23 cellular contexts compared by ENCODE assay signal in genomic region chr18:62001396-62001795, GRCh38.
DNase-seq lines count a peak whose midpoint lies in the region; ATAC-seq and TF ChIP-seq lines count a peak whose summit lies in the region.
"Had no signal": no experiment of that assay in that cellular context is flagged by ENCODE, and none has a peak within 500 bp of the region (broad histone marks: within the 10 kb centered on the region; RNA-seq: fewer than 3 reads in every experiment).

No MANE protein-coding gene starts in this region.

- ATAC-seq in WTC11: peak; percentile 91
- ATAC-seq in activated CD4-positive, CD25-positive, alpha-beta regulatory T cell treated with anti-CD3 and anti-CD28 coated beads, Interleukin-2, amount 50 U/mL, for 24 hours: no peak
- ATAC-seq in GM19351 (IDR thresholded peaks at IDR 0.05; ENCODE audit: unreplicated experiment): no peak
- ATAC-seq: A549 had no signal

- peaks cover 53% of the 10 kb centered on the region for H3K9me3 ChIP-seq in HUES48 (ENCODE audit: control insufficient read depth, insufficient read depth, low read length)
- H3K9me3 ChIP-seq: A549 had no signal

- H3K27me3 Mint-ChIP-seq in WTC11 (ENCODE audit: low read depth): peaks cover 10% of the 10 kb centered on the region
- H3K27me3 Mint-ChIP-seq: CD4-positive, alpha-beta T cell had no signal

- H3K4me1 ChIP-seq in HUES48 (ENCODE audit: control insufficient read depth, insufficient read depth, low read length): peaks cover 16% of the 10 kb centered on the region
- H3K4me1 ChIP-seq: A549 had no signal

- peaks cover 68% of the 10 kb centered on the region for H3K36me3 Mint-ChIP-seq in WTC11

- H3K27me3 ChIP-seq in HUES48 (ENCODE audit: control insufficient read depth, insufficient read depth, low read length): no peaks in the 10 kb centered on the region

- CTCF ChIA-PET in WTC11 (lab: Charles Lee): no interaction called here

- peak overlapping the region; percentile 11; the same call in 1 of the 2 replicates for H3K4me3 ChIP-seq in HUES48 (ENCODE audit: low read depth, low read length)
- H3K4me3 ChIP-seq: A549, SK-N-MC had no signal

- POLR2A ChIA-PET in WTC11 (lab: Charles Lee): interaction anchor here (0.6 kb wide), 1 partner anchor 44 kb away, joined by 3 read pairs; no protein-coding TSS in a partner anchor

- H3K27ac Mint-ChIP-seq in WTC11: peak overlapping the region; percentile 95
- H3K27ac Mint-ChIP-seq: CD4-positive, alpha-beta T cell had no signal

- no peaks in the 10 kb centered on the region for H3K36me3 ChIP-seq in HUES48 (ENCODE audit: control insufficient read depth, insufficient read depth, low read length)

- H3K9me3 Mint-ChIP-seq in WTC11: peaks cover 73% of the 10 kb centered on the region

- H3K27ac ChIP-seq in HUES48 (ENCODE audit: low read depth, low read length): peak overlapping the region; percentile 90
- H3K27ac ChIP-seq: A549; BLaER1 treated with 17β-estradiol and CSF1 and Interleukin-3, amounts not matched to agents 10 nM and 100 nM; RWPE1; SK-N-MC had no signal

- DNase-seq in WTC11 (ENCODE audit: low spot score) (peak; percentile 27), iPS DF 4.7 (ENCODE audit: extremely low read depth, low spot score) (peak; percentile 83), putamen (ENCODE audit: low spot score) (no peak), mucosa of gallbladder (ENCODE audit: low spot score) (no peak)
- DNase-seq: AML-193; CD4-positive, alpha-beta T cell; DMS53; GDM1; HCEC 1CT; NCI-H1048; NCI-H1417; NCI-H1694; NCI-H2029 treated with DMSO at 0.1 percent for 48 hours; NCI-H2227 treated with DMSO at 0.1 percent for 48 hours; NCI-H526 treated with DMSO at 0.1 percent for 48 hours; SHP77 had no signal

- no peak overlapping the region for H3K4me3 Mint-ChIP-seq in WTC11
- H3K4me3 Mint-ChIP-seq: CD4-positive, alpha-beta T cell had no signal

- H3K9ac ChIP-seq in HUES48 (ENCODE audit: low read depth, low read length): no peak overlapping the region; the same call in 1 of the 2 replicates
- H3K9ac ChIP-seq: BLaER1 treated with 17β-estradiol and CSF1 and Interleukin-3, amounts not matched to agents 10 nM and 100 nM had no signal

- H3K4me1 Mint-ChIP-seq in WTC11: peaks cover 41% of the 10 kb centered on the region

- no peak for TF ChIP-seq CTCF in WTC11 (IDR thresholded peaks at IDR 0.05)

TF ChIP-seq in WTC11, 78 proteins besides CTCF, POLR2A, EP300 and RAD21:
- no peak for TF ChIP-seq FOXK1 (CRISPR knock-in tag; IDR thresholded peaks at IDR 0.05)
- TF ChIP-seq, protein P1, sequence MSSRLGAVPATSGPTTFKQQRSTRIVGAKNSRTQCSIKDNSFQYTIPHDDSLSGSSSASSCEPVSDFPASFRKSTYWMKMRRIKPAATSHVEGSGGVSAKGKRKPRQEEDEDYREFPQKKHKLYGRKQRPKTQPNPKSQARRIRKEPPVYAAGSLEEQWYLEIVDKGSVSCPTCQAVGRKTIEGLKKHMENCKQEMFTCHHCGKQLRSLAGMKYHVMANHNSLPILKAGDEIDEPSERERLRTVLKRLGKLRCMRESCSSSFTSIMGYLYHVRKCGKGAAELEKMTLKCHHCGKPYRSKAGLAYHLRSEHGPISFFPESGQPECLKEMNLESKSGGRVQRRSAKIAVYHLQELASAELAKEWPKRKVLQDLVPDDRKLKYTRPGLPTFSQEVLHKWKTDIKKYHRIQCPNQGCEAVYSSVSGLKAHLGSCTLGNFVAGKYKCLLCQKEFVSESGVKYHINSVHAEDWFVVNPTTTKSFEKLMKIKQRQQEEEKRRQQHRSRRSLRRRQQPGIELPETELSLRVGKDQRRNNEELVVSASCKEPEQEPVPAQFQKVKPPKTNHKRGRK (CRISPR knock-in tag; IDR thresholded peaks at IDR 0.05; ENCODE audit: borderline replicate concordance): no peak
- TF ChIP-seq, protein P2, sequence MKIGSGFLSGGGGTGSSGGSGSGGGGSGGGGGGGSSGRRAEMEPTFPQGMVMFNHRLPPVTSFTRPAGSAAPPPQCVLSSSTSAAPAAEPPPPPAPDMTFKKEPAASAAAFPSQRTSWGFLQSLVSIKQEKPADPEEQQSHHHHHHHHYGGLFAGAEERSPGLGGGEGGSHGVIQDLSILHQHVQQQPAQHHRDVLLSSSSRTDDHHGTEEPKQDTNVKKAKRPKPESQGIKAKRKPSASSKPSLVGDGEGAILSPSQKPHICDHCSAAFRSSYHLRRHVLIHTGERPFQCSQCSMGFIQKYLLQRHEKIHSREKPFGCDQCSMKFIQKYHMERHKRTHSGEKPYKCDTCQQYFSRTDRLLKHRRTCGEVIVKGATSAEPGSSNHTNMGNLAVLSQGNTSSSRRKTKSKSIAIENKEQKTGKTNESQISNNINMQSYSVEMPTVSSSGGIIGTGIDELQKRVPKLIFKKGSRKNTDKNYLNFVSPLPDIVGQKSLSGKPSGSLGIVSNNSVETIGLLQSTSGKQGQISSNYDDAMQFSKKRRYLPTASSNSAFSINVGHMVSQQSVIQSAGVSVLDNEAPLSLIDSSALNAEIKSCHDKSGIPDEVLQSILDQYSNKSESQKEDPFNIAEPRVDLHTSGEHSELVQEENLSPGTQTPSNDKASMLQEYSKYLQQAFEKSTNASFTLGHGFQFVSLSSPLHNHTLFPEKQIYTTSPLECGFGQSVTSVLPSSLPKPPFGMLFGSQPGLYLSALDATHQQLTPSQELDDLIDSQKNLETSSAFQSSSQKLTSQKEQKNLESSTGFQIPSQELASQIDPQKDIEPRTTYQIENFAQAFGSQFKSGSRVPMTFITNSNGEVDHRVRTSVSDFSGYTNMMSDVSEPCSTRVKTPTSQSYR (CRISPR knock-in tag; IDR thresholded peaks at IDR 0.05): 0 out of 2 replicates have a peak, but pooled peaks have one; percentile 26

Comparison
In these comparisons a context has a peak if more than half of its experiments do, and no peak if none do; other contexts are left out.
1. DNase-seq: peak in WTC11 (single experiment) and iPS DF 4.7 (single experiment); none in putamen (single experiment) and mucosa of gallbladder (single experiment).